In the genomic region with DNA sequence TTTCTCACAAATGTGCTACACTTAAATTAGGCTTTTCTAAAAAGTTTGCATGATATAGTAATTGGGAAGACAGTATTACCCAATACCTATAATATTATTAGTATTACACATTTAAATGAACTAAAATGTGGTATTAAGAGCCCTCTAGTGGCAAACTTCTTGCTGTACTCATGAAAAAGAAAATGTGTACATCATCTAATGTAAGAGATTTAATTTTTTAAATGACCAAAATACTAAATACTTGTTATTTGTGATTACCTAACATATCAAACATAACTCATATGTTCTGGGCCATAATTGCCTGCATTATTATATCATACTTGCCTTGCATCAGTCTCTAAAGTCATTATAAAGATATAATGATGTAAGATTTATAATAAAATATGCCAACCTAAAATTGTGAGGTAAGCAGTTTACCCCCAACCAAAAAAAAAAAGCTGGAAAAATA, we compare ENCODE assay signal across 9 cellular contexts.
DNase-seq lines count a peak whose midpoint lies in the region; ATAC-seq, FAIRE-seq and TF ChIP-seq lines count a peak whose summit lies in the region.
"Had no signal": no experiment of that assay in that cellular context is flagged by ENCODE, and none has a peak within 500 bp of the region (broad histone marks: within the 10 kb centered on the region; RNA-seq: fewer than 3 reads in every experiment).

No MANE protein-coding gene starts in this region.

- H3K9ac ChIP-seq in keratinocyte (ENCODE audit: control insufficient read depth, extremely low read depth, insufficient read depth, low read length) = no peak overlapping the region
- H3K9ac ChIP-seq: BLaER1 treated with 17β-estradiol and CSF1 and Interleukin-3, amounts not matched to agents 10 nM and 100 nM had no signal

- FAIRE-seq in keratinocyte (lab: Jason Lieb, UNC) = no peak

- no peaks in the 10 kb centered on the region for H3K79me2 ChIP-seq in keratinocyte (ENCODE audit: control insufficient read depth, insufficient read depth, low read length)

- H3K4me3 ChIP-seq in ascending aorta (no peak overlapping the region), keratinocyte (ENCODE audit: control insufficient read depth in 2 of 3, extremely low read depth in 1 of 3, insufficient read depth in 2 of 3, low read depth in 1 of 3, low read length in 3 of 3) (no peak overlapping the region)
- H3K4me3 ChIP-seq: BLaER1 treated with 17β-estradiol and CSF1 and Interleukin-3, amounts not matched to agents 10 nM and 100 nM had no signal

- TF ChIP-seq CTCF in ascending aorta (IDR thresholded peaks at IDR 0.05) = peak; percentile 42 to 65 (median 57)
- TF ChIP-seq CTCF in keratinocyte (optimal IDR thresholded peaks at IDR 0.05 in 1 of 3, IDR thresholded peaks at IDR 0.05 in 1 of 3, conservative IDR thresholded peaks at IDR 0.05 in 1 of 3; ENCODE audit: extremely low read depth in 1 of 3, insufficient read depth in 2 of 3, low read length in 3 of 3) = peak in 2 of 3 experiments; percentile 14 to 43

- no peak overlapping the region for H2AFZ ChIP-seq in keratinocyte (ENCODE audit: control insufficient read depth, low read length)

- H3K27me3 ChIP-seq in ascending aorta (no peaks in the 10 kb centered on the region), keratinocyte (ENCODE audit: control insufficient read depth, extremely low read depth, insufficient read depth, low read length) (no peaks in the 10 kb centered on the region)
- H3K27me3 ChIP-seq: BLaER1 treated with 17β-estradiol and CSF1 and Interleukin-3, amounts not matched to agents 10 nM and 100 nM had no signal

- H3K36me3 ChIP-seq in ascending aorta (no peaks in the 10 kb centered on the region), keratinocyte (ENCODE audit: control insufficient read depth in 2 of 2, extremely low read depth in 1 of 2, insufficient read depth in 2 of 2, low read length in 2 of 2) (no peaks in the 10 kb centered on the region)
- H3K36me3 ChIP-seq: BLaER1 treated with 17β-estradiol and CSF1 and Interleukin-3, amounts not matched to agents 10 nM and 100 nM had no signal

- peak; percentile 4 for DNase-seq in DMS79 treated with DMSO at 0.1 percent for 48 hours (lab: John Stamatoyannopoulos, UW)
- no peak for DNase-seq in DMS79 (lab: John Stamatoyannopoulos, UW)
- DNase-seq in NCI-H2029 (lab: John Stamatoyannopoulos, UW) = peak; percentile 6
- DNase-seq in ascending aorta (ENCODE audit: low spot score in 2 of 2) = no peak
- DNase-seq in keratinocyte (ENCODE audit: low read depth, low spot score) = no peak
- no peak for DNase-seq in stimulated activated CD4-positive, alpha-beta T cell treated with anti-CD3 and anti-CD28 coated beads, Interleukin-2, amount 100 ng/mL, for 48 hours
- no peak for DNase-seq in activated CD4-positive, alpha-beta T cell treated with anti-CD3 and anti-CD28 coated beads, Interleukin-2, amount 50 U/mL, for 1 hour

- dilution Hi-C loops in keratinocyte (cut with MboI; ENCODE audit: extremely low pct_ligation_motif_present, low sequenced_read_pairs) = no loop called here

- ATAC-seq in GM21737 (IDR thresholded peaks at IDR 0.05; ENCODE audit: unreplicated experiment) = no peak

- no peaks in the 10 kb centered on the region for H3K9me3 ChIP-seq in ascending aorta
- H3K9me3 ChIP-seq in keratinocyte (ENCODE audit: control insufficient read depth, low read depth, low read length) = no peaks in the 10 kb centered on the region

- no peak overlapping the region for H3K27ac ChIP-seq in ascending aorta
- no peak overlapping the region for H3K27ac ChIP-seq in keratinocyte (ENCODE audit: control insufficient read depth, insufficient read depth, low read length)
- H3K27ac ChIP-seq: BLaER1 treated with 17β-estradiol and CSF1 and Interleukin-3, amounts not matched to agents 10 nM and 100 nM had no signal

- no peaks in the 10 kb centered on the region for H3K9me1 ChIP-seq in keratinocyte (ENCODE audit: control insufficient read depth, extremely low read depth, insufficient read depth, low read length)

- intact Hi-C loops in ascending aorta (cut with DNase I) = loop anchor here (1.0 kb wide), 1 partner anchor 139 kb away; no protein-coding TSS in a partner anchor

- H4K20me1 ChIP-seq in keratinocyte (ENCODE audit: control insufficient read depth, extremely low read depth, insufficient read depth, low read length) = no peaks in the 10 kb centered on the region
- H4K20me1 ChIP-seq: BLaER1 treated with 17β-estradiol and CSF1 and Interleukin-3, amounts not matched to agents 10 nM and 100 nM had no signal

- H3K4me2 ChIP-seq in keratinocyte (ENCODE audit: control insufficient read depth, extremely low read depth, insufficient read depth, low read depth, low read length) = no peak overlapping the region
- H3K4me2 ChIP-seq: BLaER1 treated with 17β-estradiol and CSF1 and Interleukin-3, amounts not matched to agents 10 nM and 100 nM had no signal

- no peaks in the 10 kb centered on the region for H3K4me1 ChIP-seq in ascending aorta
- peaks cover 6% of the 10 kb centered on the region for H3K4me1 ChIP-seq in keratinocyte (ENCODE audit: control insufficient read depth, extremely low read depth, insufficient read depth, low read length)

Comparison
In these comparisons a context has a peak if more than half of its experiments do, and no peak if none do; other contexts are left out.
1. DNase-seq: peak in DMS79 treated with DMSO at 0.1 percent for 48 hours (single experiment) and NCI-H2029 (single experiment); none in DMS79 (single experiment), ascending aorta (0 of 2), keratinocyte (single experiment), stimulated activated CD4-positive, alpha-beta T cell treated with anti-CD3 and anti-CD28 coated beads, Interleukin-2, amount 100 ng/mL, for 48 hours (0 of 2) and activated CD4-positive, alpha-beta T cell treated with anti-CD3 and anti-CD28 coated beads, Interleukin-2, amount 50 U/mL, for 1 hour (single experiment).